In genomic region chr13:100129605-100130004, GRCh38 we compare ENCODE assay signal across 9 cellular contexts. TPM values are rescaled to one million over a fixed set of nuclear protein-coding genes. Genes with fewer than 3 reads are reported as not detected.
DNase-seq lines count a peak whose midpoint lies in the region; ATAC-seq lines count a peak whose summit lies in the region.
"Had no signal": no experiment of that assay in that cellular context is flagged by ENCODE, and none has a peak within 500 bp of the region (broad histone marks: within the 10 kb centered on the region; RNA-seq: fewer than 3 reads in every experiment).

No MANE protein-coding gene starts in this region.

- H3K36me3 ChIP-seq in mesodermal cell (ENCODE audit: control insufficient read depth, insufficient read depth, low read length) = no peaks in the 10 kb centered on the region
- H3K36me3 ChIP-seq: adrenal gland had no signal

- peak overlapping the region; percentile 24 for H3K27ac ChIP-seq in mesodermal cell (ENCODE audit: low read depth, low read length, severe bottlenecking)

- H3K4me3 ChIP-seq in mesodermal cell (ENCODE audit: extremely low read depth, insufficient read depth, low read length, poor library complexity, severe bottlenecking) = no peak overlapping the region
- H3K4me3 ChIP-seq: adrenal gland had no signal

- 50 to 80% methylated on average over 1 to 2 of the region's 2 CpGs for WGBS in mesodermal cell (ENCODE audit: insufficient coverage in 2 of 2), 2 experiments

- ATAC-seq in GM18873 (IDR thresholded peaks at IDR 0.05; ENCODE audit: low FRiP score, unreplicated experiment) = peak; percentile 75
- ATAC-seq in HG02642 (IDR thresholded peaks at IDR 0.05; ENCODE audit: poor library complexity, unreplicated experiment) = peak; percentile 81

- H3K9me3 ChIP-seq in mesodermal cell (ENCODE audit: control insufficient read depth, low read length) = no peaks in the 10 kb centered on the region
- H3K9me3 ChIP-seq: adrenal gland had no signal

- H3K4me1 ChIP-seq in mesodermal cell (ENCODE audit: control insufficient read depth, insufficient read depth, low read length, poor library complexity, severe bottlenecking) = peaks cover 20% of the 10 kb centered on the region

- peak; percentile 24 for DNase-seq in NOMO-1 treated with dmso at 0.1 percent for 144 hours (lab: John Stamatoyannopoulos, UW; ENCODE audit: unreplicated experiment)
- no peak for DNase-seq in middle frontal gyrus (ENCODE audit: extremely low spot score, low spot score)
- DNase-seq in NCI-H748 (lab: John Stamatoyannopoulos, UW; ENCODE audit: unreplicated experiment) = no peak
- DNase-seq in NCI-H2171 treated with DMSO at 0.1 percent for 48 hours (lab: John Stamatoyannopoulos, UW) = no peak
- DNase-seq in NCI-H82 (lab: John Stamatoyannopoulos, UW) = no peak

RNA-seq across cellular contexts. Expression of gene PCCA, which starts 40.7 kb away (rescaled TPM):
- polyA plus RNA-seq in mesodermal cell (2013, experiment 1 of 2) = 41.3 TPM
- 45.1 TPM for polyA plus RNA-seq in mesodermal cell (2013, experiment 2 of 2)
